Comparison of ENCODE assay signal across 26 cellular contexts in genomic region chr5:67824852-67825251, GRCh38.
"Had no signal": no experiment of that assay in that cellular context is flagged by ENCODE, and none has a peak within 500 bp of the region (broad histone marks: within the 10 kb centered on the region; RNA-seq: fewer than 3 reads in every experiment).

No MANE protein-coding gene starts in this region.

- H3K4me3 ChIP-seq: neural progenitor cell, ovary, psoas muscle, skin epidermis, smooth muscle cell, spleen, stomach, thoracic aorta, thyroid gland, tibial nerve, upper lobe of right lung, uterus had no signal

- DNase-seq: naive thymus-derived CD4-positive, alpha-beta T cell; natural killer cell; occipital lobe; ovary; posterior cingulate gyrus; psoas muscle; right cardiac atrium; spleen; stimulated activated CD4-positive, alpha-beta T cell treated with anti-CD3 and anti-CD28 coated beads, Interleukin-12 subunit alpha, Interleukin-12 subunit beta, amount 100 ng/mL, for 4 hours; stimulated activated CD4-positive, alpha-beta T cell treated with anti-CD3 and anti-CD28 coated beads, Interleukin-1b, Interleukin-23, amount 100 ng/mL, for 48 hours; stimulated activated CD4-positive, alpha-beta T cell treated with anti-CD3 and anti-CD28 coated beads, Interleukin-4, amount 100 ng/mL, for 1 hour; stimulated activated CD4-positive, alpha-beta T cell treated with anti-CD3 and anti-CD28 coated beads, Interleukin-4, amount 100 ng/mL, for 4 hours; stimulated activated CD8-positive, alpha-beta memory T cell treated with anti-CD3 and anti-CD28 coated beads, Interleukin-4, amount 100 ng/mL, for 48 hours; stimulated activated naive CD4-positive, alpha-beta T cell treated with Interleukin-2 at 50 U/mL for 16 hours; stomach; thyroid gland; upper lobe of right lung; uterus had no signal

- H3K27ac ChIP-seq: neural progenitor cell, ovary, parathyroid adenoma, psoas muscle, skin epidermis, spleen, stomach, thoracic aorta, thyroid gland, tibial nerve, upper lobe of right lung, uterus had no signal

- H3K9ac ChIP-seq: neural progenitor cell, parathyroid adenoma had no signal

- H3K36me3 ChIP-seq: neural progenitor cell, ovary, spleen, stomach, thoracic aorta, thyroid gland, tibial nerve, upper lobe of right lung, uterus had no signal

- H3K9me3 ChIP-seq: ovary, psoas muscle, stomach, thoracic aorta, thyroid gland, tibial nerve, upper lobe of right lung, uterus had no signal

- H2AFZ ChIP-seq: neural progenitor cell, parathyroid adenoma had no signal

- H3K79me2 ChIP-seq: parathyroid adenoma had no signal

- H3K4me2 ChIP-seq: neural progenitor cell, smooth muscle cell had no signal

- ATAC-seq: naive thymus-derived CD4-positive, alpha-beta T cell; natural killer cell; psoas muscle; right cardiac atrium; sciatic nerve; stimulated activated memory B cell treated with anti-CD40 and anti-IgM and Interleukin-4, amounts not matched to agents 10 μg/mL and 1 μg/mL and 100 μg/mL, for 72 hours; upper lobe of right lung had no signal

- H3K4me1 ChIP-seq: parathyroid adenoma, psoas muscle, spleen, upper lobe of right lung, uterus had no signal

- H3K27me3 ChIP-seq: neural progenitor cell, ovary, spleen, stomach, thyroid gland, tibial nerve, upper lobe of right lung, uterus had no signal
